ENCODE assay signal across 8 cellular contexts in the genomic region with DNA sequence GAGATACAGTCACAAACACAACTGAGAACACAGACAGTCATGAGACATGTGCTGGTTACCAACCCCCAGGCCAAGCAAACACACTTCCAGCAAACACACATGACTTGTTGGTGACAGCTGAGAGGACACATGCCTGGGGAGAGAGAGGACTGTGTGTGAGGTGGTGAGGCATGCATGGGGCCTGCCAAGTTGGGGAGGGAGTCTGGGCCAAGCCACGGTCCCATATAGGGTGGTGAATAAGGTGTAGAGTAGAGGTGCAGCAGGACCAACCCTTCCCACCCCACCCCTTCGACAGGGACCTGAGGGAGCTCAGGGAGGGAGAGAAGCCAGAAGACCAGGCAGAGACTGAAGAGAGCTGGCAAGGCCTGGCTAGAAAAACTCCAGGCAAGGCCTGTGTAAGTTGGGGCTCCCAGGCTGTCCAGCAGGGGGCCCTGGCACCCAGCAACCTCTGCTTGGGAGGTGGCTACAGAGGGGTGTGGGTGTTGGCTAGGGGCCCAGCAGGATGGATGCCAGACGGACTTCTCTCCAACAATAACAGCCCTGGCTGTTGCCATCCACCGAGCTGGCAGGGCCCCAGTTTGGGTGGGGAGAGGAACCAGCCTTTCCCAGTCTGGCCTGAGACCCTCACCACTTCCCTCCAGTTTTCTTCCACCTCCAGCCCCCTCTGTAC. TPM values are rescaled to one million over a fixed set of nuclear protein-coding genes. Genes with fewer than 3 reads are reported as not detected.
DNase-seq lines count a peak whose midpoint lies in the region; ATAC-seq and TF ChIP-seq lines count a peak whose summit lies in the region.

No MANE protein-coding gene starts in this region.

- ATAC-seq in GM21723 (IDR thresholded peaks at IDR 0.05; ENCODE audit: unreplicated experiment) (peak; percentile 42), heart right ventricle (peak; percentile 35 to 80 (median 68)), HG02870 (IDR thresholded peaks at IDR 0.05; ENCODE audit: unreplicated experiment) (no peak)

- no peaks in the 10 kb centered on the region for H3K27me3 ChIP-seq in adrenal gland
- no peaks in the 10 kb centered on the region for H3K27me3 ChIP-seq in heart right ventricle

- H3K9me3 ChIP-seq in adrenal gland (replicated peaks in 1 of 3) (no peaks in the 10 kb centered on the region), heart right ventricle (no peaks in the 10 kb centered on the region)

- no peaks in the 10 kb centered on the region for H3K36me3 ChIP-seq in adrenal gland (replicated peaks in 1 of 2)
- H3K36me3 ChIP-seq in heart right ventricle = no peaks in the 10 kb centered on the region

- H3K27ac ChIP-seq in adrenal gland = peak overlapping the region; percentile 76 to 91 (median 89)
- peak overlapping the region; percentile 82 to 98 (median 94) for H3K27ac ChIP-seq in heart right ventricle

- H3K4me1 ChIP-seq in adrenal gland (replicated peaks in 1 of 2) (peaks cover 52 to 85% of the 10 kb centered on the region in 2 donors), heart right ventricle (peaks cover 40 to 97% (median 92%) of the 10 kb centered on the region in 9 donors)

- H3K4me3 ChIP-seq in adrenal gland (peak overlapping the region in 1 of 4 donors; percentile 10), heart right ventricle (peak overlapping the region in 5 of 10 donors; percentile 72 to 87 (median 75))

- peak in 1 of 2 donors; percentile 65 for TF ChIP-seq POLR2A in adrenal gland (IDR thresholded peaks at IDR 0.05)

- 3 to 21% (median 7%) methylated on average over 3 to 4 of the region's 4 CpGs for WGBS in adrenal gland, 4 donors
- WGBS in heart right ventricle, 2 donors = 5 to 10% methylated on average over 4 of the region's 4 CpGs

- intact Hi-C loops in adrenal gland (cut with DNase I) (no loop called here), heart right ventricle (cut with DNase I) (loop anchor here in 3 of 10 donors (1.0 to 10.0 kb wide), 4 partner anchors 13 to 447 kb away; a partner anchor contains a TSS)

- DNase-seq in DMS 273 treated with DMSO at 0.1 percent for 48 hours (lab: John Stamatoyannopoulos, UW) = peak; percentile 83
- peak; percentile 71 for DNase-seq in MV-4-11 (lab: John Stamatoyannopoulos, UW)
- peak; percentile 48 to 84 for DNase-seq in SW 1271 (lab: John Stamatoyannopoulos, UW)
- peak; percentile 90 to 98 (median 96) for DNase-seq in adrenal gland
- peak; percentile 92 to 94 for DNase-seq in heart right ventricle
- DNase-seq in renal cortical epithelial cell (ENCODE audit: low read depth) = peak; percentile 88

- peak; percentile 65 to 92 (median 88) for TF ChIP-seq CTCF in adrenal gland (IDR thresholded peaks at IDR 0.05)
- peak; percentile 61 to 93 (median 80) for TF ChIP-seq CTCF in heart right ventricle (IDR thresholded peaks at IDR 0.05)

RNA-seq across cellular contexts. Expression of a gene that starts 2.0 kb away (rescaled TPM):
- total RNA-seq in adrenal gland (100 to 1,000 TPM; 104 to 356 (median 186) TPM), heart right ventricle (100 to 1,000 TPM; 104 to 198 (median 146) TPM), renal cortical epithelial cell (15.1 and 15.3 TPM in 2 replicates)
- polyA plus RNA-seq in adrenal gland (100 to 1,000 TPM in 2 of 3 donors, 10 to 100 TPM in 1; 51.9 to 113 (median 108) TPM), heart right ventricle (10 to 100 TPM; 46.3 to 90.9 TPM)

RNA-seq across cellular contexts. Expression of a gene that starts 4.7 kb away (rescaled TPM):
- total RNA-seq in adrenal gland (under 1 TPM in 1 of 8 donors, not detected in 7; 0.39 TPM), heart right ventricle (1 to 10 TPM in 2 of 10 donors, under 1 TPM in 3, not detected in 5; 0.41 to 2.3 (median 0.86) TPM), renal cortical epithelial cell (not detected in 2 replicates)
- polyA plus RNA-seq in adrenal gland (under 1 TPM in 1 of 3 donors, not detected in 2; 0.94 TPM), heart right ventricle (under 1 TPM in 1 of 2 donors, not detected in 1; 0.91 TPM)

RNA-seq across cellular contexts. Expression of a gene that starts 25.5 kb away (rescaled TPM):
- total RNA-seq in adrenal gland = 1,000 to 10,000 TPM in 3 of 8 donors, 100 to 1,000 TPM in 5; 692 to 1,293 (median 857) TPM
- polyA plus RNA-seq in adrenal gland = 1,000 to 10,000 TPM in 1 of 3 donors, 100 to 1,000 TPM in 2; 275 to 2,249 (median 420) TPM
- total RNA-seq in heart right ventricle = 1,000 to 10,000 TPM in 4 of 10 donors, 100 to 1,000 TPM in 6; 675 to 1,053 (median 920) TPM
- 100 to 1,000 TPM; 235 to 764 TPM for polyA plus RNA-seq in heart right ventricle
- 759 and 823 TPM in 2 replicates for total RNA-seq in renal cortical epithelial cell

RNA-seq across cellular contexts. Expression of a gene that starts 35.9 kb away (rescaled TPM):
- 10 to 100 TPM; 48.5 to 79.8 (median 63.5) TPM for total RNA-seq in adrenal gland
- 10 to 100 TPM; 12.7 to 37.5 (median 19.3) TPM for polyA plus RNA-seq in adrenal gland
- 10 to 100 TPM; 19.4 to 29.8 (median 23.7) TPM for total RNA-seq in heart right ventricle
- polyA plus RNA-seq in heart right ventricle = 10 to 100 TPM in 1 of 2 donors, 1 to 10 TPM in 1; 9.1 to 27.2 TPM
- 64.3 and 103 TPM in 2 replicates for total RNA-seq in renal cortical epithelial cell

RNA-seq across cellular contexts. Expression of a gene that starts 43.9 kb away (rescaled TPM):
- total RNA-seq in adrenal gland = 10 to 100 TPM in 5 of 8 donors, 1 to 10 TPM in 3; 4.8 to 31.2 (median 10.5) TPM
- polyA plus RNA-seq in adrenal gland = 10 to 100 TPM in 2 of 3 donors, 1 to 10 TPM in 1; 5.8 to 17.0 (median 10.5) TPM
- 1 to 10 TPM; 1.5 to 8.7 (median 3.4) TPM for total RNA-seq in heart right ventricle
- 1 to 10 TPM; 5.7 to 5.9 TPM for polyA plus RNA-seq in heart right ventricle
- total RNA-seq in renal cortical epithelial cell = 17.6 and 28.1 TPM in 2 replicates
